ENCODE assay signal across 19 cellular contexts in genomic region chr7:75725306-75725705, GRCh38. TPM values are rescaled to one million over a fixed set of nuclear protein-coding genes. Genes with fewer than 3 reads are reported as not detected.
DNase-seq lines count a peak whose midpoint lies in the region; ATAC-seq, FAIRE-seq and TF ChIP-seq lines count a peak whose summit lies in the region.
"Had no signal": no experiment of that assay in that cellular context is flagged by ENCODE, and none has a peak within 500 bp of the region (broad histone marks: within the 10 kb centered on the region; RNA-seq: fewer than 3 reads in every experiment).

No MANE protein-coding gene starts in this region.

- peaks cover 15% of the 10 kb centered on the region for H3K4me1 Mint-ChIP-seq in activated T-helper 2 cell treated with anti-CD3 and anti-CD28 coated beads, Interferon-gamma antibody, Interleukin-2, Interleukin-4, amounts not matched to agents 10 μg/mL and 5 μg/mL and 100 μg/mL, durations not matched to agents 14 hours and 24 hours and 36 hours (ENCODE audit: low read depth)

- H3K4me3 ChIP-seq in NB4 (ENCODE audit: low read depth, low read length) (no peak overlapping the region), K562 (no peak overlapping the region), right lobe of liver (no peak overlapping the region)
- H3K4me3 ChIP-seq: A549, PC-9 had no signal

- no peak overlapping the region for H3K4me3 Mint-ChIP-seq in activated T-helper 2 cell treated with anti-CD3 and anti-CD28 coated beads, Interferon-gamma antibody, Interleukin-2, Interleukin-4, amounts not matched to agents 10 μg/mL and 5 μg/mL and 100 μg/mL, durations not matched to agents 14 hours and 24 hours and 36 hours (ENCODE audit: low read depth)
- H3K4me3 Mint-ChIP-seq: CD4-positive, alpha-beta memory T cell had no signal

- ATAC-seq in K562 (no peak), GM21723 (IDR thresholded peaks at IDR 0.05; ENCODE audit: unreplicated experiment) (no peak), right lobe of liver (no peak)
- ATAC-seq: A549 had no signal

- no peak for TF ChIP-seq EP300 in K562 (IDR thresholded peaks at IDR 0.05; ENCODE audit: low read length)

- H3K27me3 ChIP-seq in K562 (ENCODE audit: control insufficient read depth in 2 of 2, insufficient read depth in 2 of 2, low read length in 2 of 2) (no peaks in the 10 kb centered on the region), right lobe of liver (no peaks in the 10 kb centered on the region)

- no peaks in the 10 kb centered on the region for H3K9me1 ChIP-seq in K562 (ENCODE audit: control insufficient read depth, insufficient read depth, low read length)

- no peak overlapping the region for H3K27ac ChIP-seq in K562 (ENCODE audit: extremely low read depth, low read depth, low read length)
- H3K27ac ChIP-seq in right lobe of liver, result no peak overlapping the region
- H3K27ac ChIP-seq: A549, PC-9 had no signal

- H4K20me1 ChIP-seq in K562 (replicated peaks; ENCODE audit: control insufficient read depth, insufficient read depth, low read length), result no peaks in the 10 kb centered on the region

- POLR2A ChIA-PET in K562 (lab: Yijun Ruan, JAX), result no interaction called here

- 22% methylated on average over 6 of the region's 6 CpGs for WGBS in K562 (ENCODE audit: insufficient coverage, low coverage, missing lambda C conversion rate)
- 70% methylated on average over 5 of the region's 6 CpGs for WGBS in right lobe of liver (ENCODE audit: insufficient coverage, low coverage, low lambda C conversion rate, missing lambda C conversion rate)

- H3K79me2 ChIP-seq in K562 (ENCODE audit: control insufficient read depth, insufficient read depth, low read length), result no peaks in the 10 kb centered on the region

- no TSS peak for BruUV-seq in K562 (replicated peaks; lab: Mats Ljungman, UMichigan)

- no peak overlapping the region for H3K4me2 ChIP-seq in K562 (ENCODE audit: insufficient read depth, low read length)
- H3K4me2 ChIP-seq: A549, PC-9, SK-N-SH had no signal

- no peaks in the 10 kb centered on the region for H3K9me3 Mint-ChIP-seq in activated T-helper 2 cell treated with anti-CD3 and anti-CD28 coated beads, Interferon-gamma antibody, Interleukin-2, Interleukin-4, amounts not matched to agents 10 μg/mL and 5 μg/mL and 100 μg/mL, durations not matched to agents 14 hours and 24 hours and 36 hours
- H3K9me3 Mint-ChIP-seq: CD4-positive, alpha-beta memory T cell had no signal

- no peak for DNase-seq in GM12891 (ENCODE audit: insufficient read length, low spot score)
- DNase-seq in NB4 (ENCODE audit: low read depth), result peak; percentile 77
- DNase-seq in SIG-M5 (lab: John Stamatoyannopoulos, UW), result peak; percentile 42
- DNase-seq in K562 (ENCODE audit: extremely low read depth in 1 of 4, low spot score in 3 of 4), result no peak
- DNase-seq in T1000 (lab: John Stamatoyannopoulos, UW), result no peak
- DNase-seq in right lobe of liver, result no peak
- DNase-seq in activated T-helper 2 cell treated with anti-CD3 and anti-CD28 coated beads, Interferon-gamma antibody, Interleukin-2, Interleukin-4, amounts not matched to agents 10 μg/mL and 5 μg/mL and 100 μg/mL, durations not matched to agents 14 hours and 24 hours and 36 hours (ENCODE audit: low spot score), result no peak
- DNase-seq: CD4-positive, alpha-beta memory T cell; DMS79; MM.1S; NCI-H1436 treated with DMSO at 0.1 percent for 48 hours; NCI-H2081; NCI-H510A treated with DMSO at 0.1 percent for 48 hours; PC-9; SK-N-SH had no signal

- no peaks in the 10 kb centered on the region for H3K36me3 ChIP-seq in K562 (ENCODE audit: control insufficient read depth, insufficient read depth, low read length)
- H3K36me3 ChIP-seq in right lobe of liver, result no peaks in the 10 kb centered on the region

- no peak for FAIRE-seq in GM12891 (lab: Jason Lieb, UNC)
- no peak for FAIRE-seq in K562 (lab: Jason Lieb, UNC)
- FAIRE-seq: A549, H54 had no signal

- TF ChIP-seq CTCF in NB4 (IDR thresholded peaks at IDR 0.05; ENCODE audit: low read depth, low read length) (no peak), K562 (IDR thresholded peaks at IDR 0.05 in 2 of 3, conservative IDR thresholded peaks at IDR 0.05 in 1 of 3; ENCODE audit: insufficient read depth in 2 of 3, low read depth in 1 of 3, low read length in 3 of 3) (no peak), right lobe of liver (IDR thresholded peaks at IDR 0.05) (no peak)

- no peaks in the 10 kb centered on the region for H3K27me3 Mint-ChIP-seq in activated T-helper 2 cell treated with anti-CD3 and anti-CD28 coated beads, Interferon-gamma antibody, Interleukin-2, Interleukin-4, amounts not matched to agents 10 μg/mL and 5 μg/mL and 100 μg/mL, durations not matched to agents 14 hours and 24 hours and 36 hours (ENCODE audit: low read depth)
- H3K27me3 Mint-ChIP-seq: CD4-positive, alpha-beta memory T cell had no signal

- H3K9me3 ChIP-seq in K562 (replicated peaks; ENCODE audit: control insufficient read depth, insufficient read depth, low read depth, low read length) (no peaks in the 10 kb centered on the region), right lobe of liver (no peaks in the 10 kb centered on the region)
- H3K9me3 ChIP-seq: A549, SK-N-SH had no signal

- H3K9ac ChIP-seq in K562 (ENCODE audit: insufficient read depth in 1 of 2, low read depth in 2 of 2, low read length in 2 of 2), result no peak overlapping the region
- H3K9ac ChIP-seq: SK-N-SH had no signal

- in situ Hi-C loops in K562 (cut with MboI), result no loop called here

- intact Hi-C loops in K562 (cut with micrococcal nuclease) (no loop called here), right lobe of liver (cut with DNase I) (no loop called here)
- intact Hi-C loops in activated T-helper 2 cell treated with anti-CD3 and anti-CD28 coated beads, Interferon-gamma antibody, Interleukin-2, Interleukin-4, amounts not matched to agents 10 μg/mL and 5 μg/mL and 100 μg/mL, durations not matched to agents 14 hours and 24 hours and 36 hours (cut with micrococcal nuclease), result no loop called here

- CTCF ChIA-PET in K562 (lab: Yijun Ruan, JAX; ENCODE audit: low intra/inter-chr PET ratio), result no interaction called here

- H3K36me3 Mint-ChIP-seq in activated T-helper 2 cell treated with anti-CD3 and anti-CD28 coated beads, Interferon-gamma antibody, Interleukin-2, Interleukin-4, amounts not matched to agents 10 μg/mL and 5 μg/mL and 100 μg/mL, durations not matched to agents 14 hours and 24 hours and 36 hours (ENCODE audit: low read depth), result no peaks in the 10 kb centered on the region
- H3K36me3 Mint-ChIP-seq: CD4-positive, alpha-beta memory T cell had no signal

- H2AFZ ChIP-seq in K562 (ENCODE audit: low read depth, low read length), result no peak overlapping the region
- H2AFZ ChIP-seq: PC-9 had no signal

- H3K27ac Mint-ChIP-seq in activated T-helper 2 cell treated with anti-CD3 and anti-CD28 coated beads, Interferon-gamma antibody, Interleukin-2, Interleukin-4, amounts not matched to agents 10 μg/mL and 5 μg/mL and 100 μg/mL, durations not matched to agents 14 hours and 24 hours and 36 hours, result no peak overlapping the region
- H3K27ac Mint-ChIP-seq: CD4-positive, alpha-beta memory T cell had no signal

- TF ChIP-seq POLR2A in GM12891 (IDR thresholded peaks at IDR 0.05; ENCODE audit: low read depth, low read length) (no peak), NB4 (IDR thresholded peaks at IDR 0.05; ENCODE audit: extremely low read depth, insufficient read length) (no peak), K562 (conservative IDR thresholded peaks at IDR 0.05) (no peak), right lobe of liver (IDR thresholded peaks at IDR 0.05) (no peak)

- TF ChIP-seq RAD21 in K562 (CRISPR knock-in tag; conservative IDR thresholded peaks at IDR 0.05 in 1 of 2, IDR thresholded peaks at IDR 0.05 in 1 of 2), result no peak

- peaks cover 5 to 17% of the 10 kb centered on the region in 2 experiments; a peak in 4 of 5 replicates for H3K4me1 ChIP-seq in K562 (replicated peaks in 1 of 2; ENCODE audit: control insufficient read depth in 2 of 2, insufficient read depth in 2 of 2, low read length in 2 of 2)
- H3K4me1 ChIP-seq in right lobe of liver, result no peaks in the 10 kb centered on the region

RNA-seq across cellular contexts. Expression of gene HIP1, which starts 13.4 kb away (rescaled TPM):
- polyA plus RNA-seq in GM12891 (2012; ENCODE audit: low read depth, missing spikeins), result 1.6 TPM
- total RNA-seq in K562 (2011; cell fraction: chromatin; rRNA removed; ENCODE audit: low replicate concordance), result 47.3 and 47.4 TPM in 2 replicates
- total RNA-seq in K562 (2011; cell fraction: nucleolus; rRNA removed), result 26.8 and 28.3 TPM in 2 replicates
- total RNA-seq in K562 (2011; cell fraction: nucleoplasm; rRNA removed), result 37.8 and 39.5 TPM in 2 replicates
- total RNA-seq in K562 (2014; rRNA removed) (5.8 and 9.1 TPM in 2 replicates), K562 (2014; rRNA removed; fragmentation: Illumina TruSeq; extraction: Trizol) (7.7 and 8.3 TPM in 2 replicates), K562 (2015; rRNA removed; fragmentation: Illumina TruSeq; extraction: Trizol) (9.5 and 10.4 TPM in 2 replicates), K562 (2021) (13.7 and 14.3 TPM in 2 replicates), right lobe of liver (10 to 100 TPM; 17.6 to 23.0 (median 18.8) TPM)
- polyA plus RNA-seq in K562 (2011; rRNA removed) (8.5 and 12.3 TPM in 2 replicates), K562 (2014; fragmentation: Illumina TruSeq; extraction: Trizol) (11.8 and 12.1 TPM in 2 replicates), K562 (2014; fragmentation: Nextera tagmentation; extraction: Ambion mirVana) (1 to 10 TPM; 2.4 to 2.6 TPM), K562 (2014; rRNA removed) (8.4 and 9.5 TPM in 2 replicates)
- polyA plus RNA-seq in K562 (2011; cell fraction: cytosol; rRNA removed), result 10.5 and 17.5 TPM in 2 replicates
- 5.7 and 6.4 TPM in 2 replicates for polyA plus RNA-seq in K562 (2011; cell fraction: nucleus; rRNA removed)
- 9.7 and 26.7 TPM in 2 replicates for polyA plus RNA-seq in K562 (2012)
- polyA minus RNA-seq in K562 (2011; rRNA and poly(A)+ RNA removed), result 15.6 and 28.2 TPM in 2 replicates
- 11.2 and 13.2 TPM in 2 replicates for polyA minus RNA-seq in K562 (2011; cell fraction: cytosol; rRNA and poly(A)+ RNA removed)
- polyA minus RNA-seq in K562 (2011; cell fraction: nucleus; rRNA and poly(A)+ RNA removed), result 3.8 and 5.5 TPM in 2 replicates
- 10.6 and 14.8 TPM in 2 replicates for total RNA-seq in activated T-helper 2 cell treated with anti-CD3 and anti-CD28 coated beads, Interferon-gamma antibody, Interleukin-2, Interleukin-4, amounts not matched to agents 10 μg/mL and 5 μg/mL and 100 μg/mL, durations not matched to agents 14 hours and 24 hours and 36 hours

RNA-seq across cellular contexts. Expression of gene CCL26, which starts 46.7 kb away (rescaled TPM):
- not detected for polyA plus RNA-seq in GM12891 (2012; ENCODE audit: low read depth, missing spikeins)
- total RNA-seq in K562 (2011; cell fraction: chromatin; rRNA removed; ENCODE audit: low replicate concordance), result 1.6 TPM in 1 of 2 replicates, not detected in the other
- 1.3 and 3.2 TPM in 2 replicates for total RNA-seq in K562 (2011; cell fraction: nucleolus; rRNA removed)
- total RNA-seq in K562 (2011; cell fraction: nucleoplasm; rRNA removed), result 3.0 TPM in 1 of 2 replicates, not detected in the other
- total RNA-seq in K562 (2014; rRNA removed) (3.0 and 9.1 TPM in 2 replicates), K562 (2014; rRNA removed; fragmentation: Illumina TruSeq; extraction: Trizol) (5.9 and 8.9 TPM in 2 replicates), K562 (2015; rRNA removed; fragmentation: Illumina TruSeq; extraction: Trizol) (8.2 and 9.1 TPM in 2 replicates), K562 (2021) (8.1 and 8.4 TPM in 2 replicates), right lobe of liver (not detected)
- polyA plus RNA-seq in K562 (2011; rRNA removed) (1.3 and 2.3 TPM in 2 replicates), K562 (2014; fragmentation: Illumina TruSeq; extraction: Trizol) (5.5 and 7.2 TPM in 2 replicates), K562 (2014; fragmentation: Nextera tagmentation; extraction: Ambion mirVana) (10 to 100 TPM; 21.8 to 26.8 TPM), K562 (2014; rRNA removed) (4.9 and 7.1 TPM in 2 replicates)
- 0.91 and 3.8 TPM in 2 replicates for polyA plus RNA-seq in K562 (2011; cell fraction: cytosol; rRNA removed)
- polyA plus RNA-seq in K562 (2011; cell fraction: nucleus; rRNA removed), result 1.4 TPM in 1 of 2 replicates, not detected in the other
- polyA plus RNA-seq in K562 (2012), result 1.5 and 7.1 TPM in 2 replicates
- polyA minus RNA-seq in K562 (2011; rRNA and poly(A)+ RNA removed), result 1.8 TPM in 1 of 2 replicates, not detected in the other
- polyA minus RNA-seq in K562 (2011; cell fraction: cytosol; rRNA and poly(A)+ RNA removed), result not detected in 2 replicates
- not detected in 2 replicates for polyA minus RNA-seq in K562 (2011; cell fraction: nucleus; rRNA and poly(A)+ RNA removed)
- total RNA-seq in activated T-helper 2 cell treated with anti-CD3 and anti-CD28 coated beads, Interferon-gamma antibody, Interleukin-2, Interleukin-4, amounts not matched to agents 10 μg/mL and 5 μg/mL and 100 μg/mL, durations not matched to agents 14 hours and 24 hours and 36 hours, result 0.89 TPM in 1 of 2 replicates, not detected in the other
- total RNA-seq: CD4-positive, alpha-beta memory T cell; G401; PC-9 had no signal
- polyA plus RNA-seq: CD4-positive, alpha-beta memory T cell; SK-N-SH had no signal

Comparison
In these comparisons a context has a peak if more than half of its experiments do, and no peak if none do; other contexts are left out.
1. DNase-seq: peak in NB4 (single experiment) and SIG-M5 (single experiment); none in GM12891 (single experiment), K562 (0 of 4), T1000 (single experiment), right lobe of liver (0 of 3) and activated T-helper 2 cell treated with anti-CD3 and anti-CD28 coated beads, Interferon-gamma antibody, Interleukin-2, Interleukin-4, amounts not matched to agents 10 μg/mL and 5 μg/mL and 100 μg/mL, durations not matched to agents 14 hours and 24 hours and 36 hours (single experiment).